Comparison of ENCODE assay signal across 27 cellular contexts in the genomic region with DNA sequence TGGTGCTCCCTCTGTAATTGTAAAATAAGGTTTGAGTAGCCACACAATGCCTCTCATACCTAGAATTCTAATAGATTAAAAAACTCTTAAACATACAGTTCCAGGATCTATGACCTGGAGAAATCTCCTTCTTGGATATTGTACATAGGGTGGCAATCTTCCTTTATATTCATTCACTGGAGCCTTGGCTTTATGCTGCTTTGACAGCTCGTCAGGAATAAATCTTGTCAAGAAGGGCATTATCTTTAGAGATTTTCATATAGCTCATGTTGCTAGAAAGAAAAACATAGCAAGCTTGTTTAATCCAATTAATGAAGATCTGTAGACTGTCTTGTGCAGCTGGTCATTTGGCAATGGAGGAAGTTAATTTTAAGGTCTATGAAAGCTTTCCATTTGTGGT.
"Had no signal": no experiment of that assay in that cellular context is flagged by ENCODE, and none has a peak within 500 bp of the region (broad histone marks: within the 10 kb centered on the region; RNA-seq: fewer than 3 reads in every experiment).

No MANE protein-coding gene starts in this region.

- H3K9me3 Mint-ChIP-seq: activated CD4-positive, alpha-beta T cell treated with anti-CD3 and anti-CD28 coated beads, Interleukin-2, amount 10 ng/mL, durations not matched to agents 24 days and 14 days; activated naive CD4-positive, alpha-beta T cell treated with anti-CD3 and anti-CD28 coated beads, Interleukin-2, amount 50 U/mL, for 24 hours; activated T-cell treated with anti-CD3 and anti-CD28 coated beads, Interleukin-2, amount 50 U/mL, for 24 hours; activated T-helper 2 cell treated with anti-CD3 and anti-CD28 coated beads, Interferon-gamma antibody, Interleukin-2, Interleukin-4, amounts not matched to agents 10 μg/mL and 5 μg/mL and 100 μg/mL, durations not matched to agents 14 hours and 24 hours and 36 hours; T-helper 1 cell treated with Interleukin-12 subunit alpha and Interleukin-12 subunit beta and Interleukin-4 antibody, amounts not matched to agents 30 μg/mL and 1 μg/mL, for 36 hours; T-helper 2 cell treated with Interferon-gamma antibody and Interleukin-4, amounts not matched to agents 5 μg/mL and 100 μg/mL, for 36 hours had no signal

- H3K4me1 Mint-ChIP-seq: activated CD4-positive, alpha-beta T cell treated with anti-CD3 and anti-CD28 coated beads, Interleukin-2, amount 10 ng/mL, durations not matched to agents 24 days and 14 days; activated naive CD4-positive, alpha-beta T cell treated with anti-CD3 and anti-CD28 coated beads, Interleukin-2, amount 50 U/mL, for 24 hours; activated naive CD8-positive, alpha-beta T cell treated with anti-CD3 and anti-CD28 coated beads, Interleukin-2, amount 10 ng/mL, durations not matched to agents 7 days and 5 days; central memory CD8-positive, alpha-beta T cell had no signal

- H3K27ac Mint-ChIP-seq: activated CD4-positive, alpha-beta T cell treated with anti-CD3 and anti-CD28 coated beads, Interleukin-2, amount 10 ng/mL, durations not matched to agents 24 days and 14 days; activated CD8-positive, alpha-beta T cell treated with anti-CD3 and anti-CD28 coated beads for 36 hours; activated naive CD4-positive, alpha-beta T cell treated with anti-CD3 and anti-CD28 coated beads, Interleukin-2, amount 50 U/mL, for 24 hours; activated naive CD8-positive, alpha-beta T cell treated with anti-CD3 and anti-CD28 coated beads, Interleukin-2, amount 10 ng/mL, durations not matched to agents 7 days and 5 days; activated T-cell treated with anti-CD3 and anti-CD28 coated beads, Interleukin-2, amount 50 U/mL, for 24 hours; activated T-helper 2 cell treated with anti-CD3 and anti-CD28 coated beads, Interferon-gamma antibody, Interleukin-2, Interleukin-4, amounts not matched to agents 10 μg/mL and 5 μg/mL and 100 μg/mL, durations not matched to agents 14 hours and 24 hours and 36 hours; T-helper 1 cell treated with Interleukin-12 subunit alpha and Interleukin-12 subunit beta and Interleukin-4 antibody, amounts not matched to agents 30 μg/mL and 1 μg/mL, for 36 hours; T-helper 2 cell treated with Interferon-gamma antibody and Interleukin-4, amounts not matched to agents 5 μg/mL and 100 μg/mL, for 36 hours had no signal

- ATAC-seq: activated CD8-positive, alpha-beta T cell treated with anti-CD3 and anti-CD28 coated beads for 36 hours had no signal

- H3K27me3 Mint-ChIP-seq: activated CD4-positive, alpha-beta T cell treated with anti-CD3 and anti-CD28 coated beads, Interleukin-2, amount 10 ng/mL, durations not matched to agents 24 days and 14 days; activated CD8-positive, alpha-beta T cell treated with anti-CD3 and anti-CD28 coated beads for 36 hours; activated naive CD4-positive, alpha-beta T cell treated with anti-CD3 and anti-CD28 coated beads, Interleukin-2, amount 50 U/mL, for 24 hours; activated naive CD8-positive, alpha-beta T cell treated with anti-CD3 and anti-CD28 coated beads, Interleukin-2, amount 10 ng/mL, durations not matched to agents 7 days and 5 days; activated T-cell treated with anti-CD3 and anti-CD28 coated beads, Interleukin-2, amount 50 U/mL, for 24 hours; central memory CD8-positive, alpha-beta T cell had no signal

- H3K4me3 Mint-ChIP-seq: activated CD4-positive, alpha-beta T cell treated with anti-CD3 and anti-CD28 coated beads, Interleukin-2, amount 10 ng/mL, durations not matched to agents 24 days and 14 days; activated CD8-positive, alpha-beta T cell treated with anti-CD3 and anti-CD28 coated beads for 36 hours; activated naive CD4-positive, alpha-beta T cell treated with anti-CD3 and anti-CD28 coated beads, Interleukin-2, amount 50 U/mL, for 24 hours; activated naive CD8-positive, alpha-beta T cell treated with anti-CD3 and anti-CD28 coated beads, Interleukin-2, amount 10 ng/mL, durations not matched to agents 7 days and 5 days; activated T-cell treated with anti-CD3 and anti-CD28 coated beads, Interleukin-2, amount 50 U/mL, for 24 hours; central memory CD8-positive, alpha-beta T cell; T-helper 1 cell treated with Interleukin-12 subunit alpha and Interleukin-12 subunit beta and Interleukin-4 antibody, amounts not matched to agents 30 μg/mL and 1 μg/mL, for 36 hours; T-helper 2 cell treated with Interferon-gamma antibody and Interleukin-4, amounts not matched to agents 5 μg/mL and 100 μg/mL, for 36 hours had no signal

- H3K36me3 Mint-ChIP-seq: activated naive CD4-positive, alpha-beta T cell treated with anti-CD3 and anti-CD28 coated beads, Interleukin-2, amount 50 U/mL, for 24 hours; activated naive CD8-positive, alpha-beta T cell treated with anti-CD3 and anti-CD28 coated beads, Interleukin-2, amount 10 ng/mL, durations not matched to agents 7 days and 5 days had no signal

- DNase-seq: activated CD4-positive, alpha-beta T cell treated with anti-CD3 and anti-CD28 coated beads, Interleukin-2, amount 10 ng/mL, durations not matched to agents 24 days and 14 days; activated CD4-positive, alpha-beta T cell treated with anti-CD3 and anti-CD28 coated beads, Interleukin-2, amount 50 U/mL, for 4 hours; activated CD8-positive, alpha-beta T cell treated with anti-CD3 and anti-CD28 coated beads for 36 hours; activated gamma-delta T cell; activated naive CD4-positive, alpha-beta T cell treated with Interleukin-2 at 50 U/mL for 16 hours; activated naive CD8-positive, alpha-beta T cell treated with anti-CD3 and anti-CD28 coated beads, Interleukin-2, amount 10 ng/mL, durations not matched to agents 7 days and 5 days; activated T-cell treated with anti-CD3 and anti-CD28 coated beads, Interleukin-2, amount 50 U/mL, for 24 hours; amygdala; Kasumi-1; KG1; MG63; NCI-H1048; NCI-H1105 treated with DMSO at 0.1 percent for 48 hours; NCI-H1436; NCI-H1694; NCI-H1930; NCI-H2081 treated with DMSO at 0.1 percent for 48 hours; NCI-H2171; NCI-H226; NCI-H526 treated with DMSO at 0.1 percent for 48 hours; NCI-H774; Right ventricle myocardium superior had no signal
